8 cellular contexts compared by ENCODE assay signal in genomic region chr2:129253461-129253812, GRCh38.
DNase-seq lines count a peak whose midpoint lies in the region; ATAC-seq, FAIRE-seq and TF ChIP-seq lines count a peak whose summit lies in the region.

No MANE protein-coding gene starts in this region.

- H3K9me2 ChIP-seq in DOHH2 (replicated peaks; ENCODE audit: control insufficient read depth, low read length), result no peaks in the 10 kb centered on the region

- H3K4me3 Mint-ChIP-seq in Calu3 (ENCODE audit: low read depth, unreplicated experiment), result no peak overlapping the region

- WGBS in K562 (ENCODE audit: insufficient coverage, low coverage, missing lambda C conversion rate), result 0% methylated on average over 5 of the region's 5 CpGs
- WGBS in right lobe of liver (ENCODE audit: insufficient coverage, low coverage, low lambda C conversion rate, missing lambda C conversion rate), result 50% methylated on average over 4 of the region's 5 CpGs

- ATAC-seq in K562 (peak; percentile 86), right lobe of liver (peak; percentile 52 to 71 (median 62)), GM18505 (IDR thresholded peaks at IDR 0.05; ENCODE audit: unreplicated experiment) (no peak)

- no peaks in the 10 kb centered on the region for H3K9me1 ChIP-seq in K562 (ENCODE audit: control insufficient read depth, insufficient read depth, low read length)

- TF ChIP-seq RAD21 in K562 (CRISPR knock-in tag; conservative IDR thresholded peaks at IDR 0.05 in 1 of 2, IDR thresholded peaks at IDR 0.05 in 1 of 2), result peak; percentile 33 to 45

- FAIRE-seq in K562 (lab: Jason Lieb, UNC), result no peak

- H3K9me3 ChIP-seq in DOHH2 (ENCODE audit: control insufficient read depth, insufficient read depth, low read length), result no peaks in the 10 kb centered on the region
- no peaks in the 10 kb centered on the region for H3K9me3 ChIP-seq in K562 (replicated peaks; ENCODE audit: control insufficient read depth, insufficient read depth, low read depth, low read length)
- no peaks in the 10 kb centered on the region for H3K9me3 ChIP-seq in right lobe of liver

- intact Hi-C loops in K562 (cut with micrococcal nuclease), result no loop called here
- intact Hi-C loops in right lobe of liver (cut with DNase I), result no loop called here
- intact Hi-C loops in Calu3 (cut with micrococcal nuclease; ENCODE audit: unreplicated experiment), result no loop called here

- POLR2A ChIA-PET in K562 (lab: Yijun Ruan, JAX), result no interaction called here

- no peak overlapping the region for H3K27ac Mint-ChIP-seq in Calu3 (ENCODE audit: unreplicated experiment)

- no peak overlapping the region for H3K9ac ChIP-seq in K562 (ENCODE audit: insufficient read depth in 1 of 2, low read depth in 2 of 2, low read length in 2 of 2)

- no peak overlapping the region for H2AFZ ChIP-seq in K562 (ENCODE audit: low read depth, low read length)

- DNase-seq in LoVo (ENCODE audit: low spot score) (peak; percentile 2), K562 (ENCODE audit: extremely low read depth in 1 of 4, low spot score in 3 of 4) (peak; percentile 8 to 23 (median 10)), right lobe of liver (no peak), SK-N-DZ (ENCODE audit: low spot score) (no peak), dedifferentiated amniotic fluid mesenchymal stem cell (ENCODE audit: extremely low spot score) (no peak), Calu3 (no peak)

- H3K4me1 ChIP-seq in DOHH2 (ENCODE audit: control insufficient read depth, low read length), result no peaks in the 10 kb centered on the region
- H3K4me1 ChIP-seq in K562 (replicated peaks in 1 of 2; ENCODE audit: control insufficient read depth in 2 of 2, insufficient read depth in 2 of 2, low read length in 2 of 2), result no peaks in the 10 kb centered on the region
- H3K4me1 ChIP-seq in right lobe of liver, result no peaks in the 10 kb centered on the region

- TF ChIP-seq EP300 in K562 (IDR thresholded peaks at IDR 0.05; ENCODE audit: low read length), result no peak

- H3K36me3 Mint-ChIP-seq in Calu3 (ENCODE audit: insufficient read depth, unreplicated experiment), result no peaks in the 10 kb centered on the region

- CTCF ChIA-PET in K562 (lab: Yijun Ruan, JAX; ENCODE audit: low intra/inter-chr PET ratio) (no interaction called here), Calu3 (lab: Charles Lee) (interaction anchor here (0.7 kb wide), 2 partner anchors 681 to 790 kb away, joined by 4 to 5 read pairs; no protein-coding TSS in a partner anchor)

- H3K27me3 ChIP-seq in DOHH2 (ENCODE audit: control insufficient read depth, low read length), result no peaks in the 10 kb centered on the region
- no peaks in the 10 kb centered on the region for H3K27me3 ChIP-seq in K562 (ENCODE audit: control insufficient read depth in 2 of 2, insufficient read depth in 2 of 2, low read length in 2 of 2)
- H3K27me3 ChIP-seq in right lobe of liver, result no peaks in the 10 kb centered on the region

- no peaks in the 10 kb centered on the region for H3K4me1 Mint-ChIP-seq in Calu3 (ENCODE audit: low read depth, unreplicated experiment)

- no peak overlapping the region for H3K27ac ChIP-seq in DOHH2 (ENCODE audit: low read depth, low read length)
- H3K27ac ChIP-seq in K562 (ENCODE audit: extremely low read depth, low read depth, low read length), result no peak overlapping the region
- H3K27ac ChIP-seq in right lobe of liver, result no peak overlapping the region

- H3K4me2 ChIP-seq in DOHH2 (ENCODE audit: low read length) (no peak overlapping the region), K562 (ENCODE audit: insufficient read depth, low read length) (no peak overlapping the region)

- BruUV-seq in K562 (replicated peaks; lab: Mats Ljungman, UMichigan) (no TSS peak), Calu3 (replicated peaks; lab: Mats Ljungman, UMichigan) (no TSS peak)

- H3F3A ChIP-seq in DOHH2 (ENCODE audit: control insufficient read depth, insufficient read depth), result no peaks in the 10 kb centered on the region

- H4K20me1 ChIP-seq in DOHH2 (ENCODE audit: control insufficient read depth, insufficient read depth, low read depth, low read length), result no peaks in the 10 kb centered on the region
- no peaks in the 10 kb centered on the region for H4K20me1 ChIP-seq in K562 (replicated peaks; ENCODE audit: control insufficient read depth, insufficient read depth, low read length)

- H3K79me2 ChIP-seq in DOHH2 (ENCODE audit: control insufficient read depth, low read length), result no peaks in the 10 kb centered on the region
- no peaks in the 10 kb centered on the region for H3K79me2 ChIP-seq in K562 (ENCODE audit: control insufficient read depth, insufficient read depth, low read length)

- H3K9me3 Mint-ChIP-seq in Calu3 (ENCODE audit: low read depth, unreplicated experiment), result peaks cover 11% of the 10 kb centered on the region

- H3K27me3 Mint-ChIP-seq in Calu3 (ENCODE audit: unreplicated experiment), result no peaks in the 10 kb centered on the region

- peak; percentile 28 for TF ChIP-seq CTCF in DOHH2 (IDR thresholded peaks at IDR 0.05; ENCODE audit: low read depth, low read length, poor library complexity, severe bottlenecking)
- TF ChIP-seq CTCF in K562 (IDR thresholded peaks at IDR 0.05 in 2 of 3, conservative IDR thresholded peaks at IDR 0.05 in 1 of 3; ENCODE audit: insufficient read depth in 2 of 3, low read depth in 1 of 3, low read length in 3 of 3), result peak; percentile 23 to 38 (median 25); a peak in 4 of 6 replicates
- peak; percentile 24 to 30 (median 27) for TF ChIP-seq CTCF in right lobe of liver (IDR thresholded peaks at IDR 0.05)
- TF ChIP-seq CTCF in Calu3 (IDR thresholded peaks at IDR 0.05; ENCODE audit: unreplicated experiment), result no peak

- no peak for TF ChIP-seq POLR2A in K562 (conservative IDR thresholded peaks at IDR 0.05)
- no peak for TF ChIP-seq POLR2A in right lobe of liver (IDR thresholded peaks at IDR 0.05)
- no peak for TF ChIP-seq POLR2A in GM18505 (IDR thresholded peaks at IDR 0.05; ENCODE audit: borderline replicate concordance, extremely low read depth, insufficient read depth, insufficient read length)

- H3K4me3 ChIP-seq in DOHH2 (ENCODE audit: low read length) (no peak overlapping the region), K562 (no peak overlapping the region), right lobe of liver (no peak overlapping the region)

- no peaks in the 10 kb centered on the region for H3K36me3 ChIP-seq in DOHH2 (ENCODE audit: control insufficient read depth, low read length)
- H3K36me3 ChIP-seq in K562 (ENCODE audit: control insufficient read depth, insufficient read depth, low read length), result no peaks in the 10 kb centered on the region
- no peaks in the 10 kb centered on the region for H3K36me3 ChIP-seq in right lobe of liver

- in situ Hi-C loops in K562 (cut with MboI), result no loop called here

TF ChIP-seq in K562, 482 proteins besides CTCF, POLR2A, EP300 and RAD21:
- TF ChIP-seq MCM2 (IDR thresholded peaks at IDR 0.05; ENCODE audit: low read depth) (no peak), SPI1 (IDR thresholded peaks at IDR 0.05; ENCODE audit: borderline replicate concordance, low read depth, low read length) (no peak)
- TF ChIP-seq, protein P1, sequence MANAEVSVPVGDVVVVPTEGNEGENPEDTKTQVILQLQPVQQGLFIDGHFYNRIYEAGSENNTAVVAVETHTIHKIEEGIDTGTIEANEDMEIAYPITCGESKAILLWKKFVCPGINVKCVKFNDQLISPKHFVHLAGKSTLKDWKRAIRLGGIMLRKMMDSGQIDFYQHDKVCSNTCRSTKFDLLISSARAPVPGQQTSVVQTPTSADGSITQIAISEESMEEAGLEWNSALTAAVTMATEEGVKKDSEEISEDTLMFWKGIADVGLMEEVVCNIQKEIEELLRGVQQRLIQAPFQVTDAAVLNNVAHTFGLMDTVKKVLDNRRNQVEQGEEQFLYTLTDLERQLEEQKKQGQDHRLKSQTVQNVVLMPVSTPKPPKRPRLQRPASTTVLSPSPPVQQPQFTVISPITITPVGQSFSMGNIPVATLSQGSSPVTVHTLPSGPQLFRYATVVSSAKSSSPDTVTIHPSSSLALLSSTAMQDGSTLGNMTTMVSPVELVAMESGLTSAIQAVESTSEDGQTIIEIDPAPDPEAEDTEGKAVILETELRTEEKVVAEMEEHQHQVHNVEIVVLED (CRISPR knock-in tag; IDR thresholded peaks at IDR 0.05), result no peak
- TF ChIP-seq, protein P2, sequence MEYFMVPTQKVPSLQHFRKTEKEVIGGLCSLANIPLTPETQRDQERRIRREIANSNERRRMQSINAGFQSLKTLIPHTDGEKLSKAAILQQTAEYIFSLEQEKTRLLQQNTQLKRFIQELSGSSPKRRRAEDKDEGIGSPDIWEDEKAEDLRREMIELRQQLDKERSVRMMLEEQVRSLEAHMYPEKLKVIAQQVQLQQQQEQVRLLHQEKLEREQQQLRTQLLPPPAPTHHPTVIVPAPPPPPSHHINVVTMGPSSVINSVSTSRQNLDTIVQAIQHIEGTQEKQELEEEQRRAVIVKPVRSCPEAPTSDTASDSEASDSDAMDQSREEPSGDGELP (CRISPR knock-in tag; IDR thresholded peaks at IDR 0.05; ENCODE audit: borderline replicate concordance), result no peak
TF ChIP-seq in K562: peak in this region for 0.

Comparison
In these comparisons a context has a peak if more than half of its experiments do, and no peak if none do; other contexts are left out.
1. DNase-seq: peak in LoVo (single experiment) and K562 (4 of 4); none in right lobe of liver (0 of 3), SK-N-DZ (single experiment), dedifferentiated amniotic fluid mesenchymal stem cell (single experiment) and Calu3 (single experiment).